In the genomic region with DNA sequence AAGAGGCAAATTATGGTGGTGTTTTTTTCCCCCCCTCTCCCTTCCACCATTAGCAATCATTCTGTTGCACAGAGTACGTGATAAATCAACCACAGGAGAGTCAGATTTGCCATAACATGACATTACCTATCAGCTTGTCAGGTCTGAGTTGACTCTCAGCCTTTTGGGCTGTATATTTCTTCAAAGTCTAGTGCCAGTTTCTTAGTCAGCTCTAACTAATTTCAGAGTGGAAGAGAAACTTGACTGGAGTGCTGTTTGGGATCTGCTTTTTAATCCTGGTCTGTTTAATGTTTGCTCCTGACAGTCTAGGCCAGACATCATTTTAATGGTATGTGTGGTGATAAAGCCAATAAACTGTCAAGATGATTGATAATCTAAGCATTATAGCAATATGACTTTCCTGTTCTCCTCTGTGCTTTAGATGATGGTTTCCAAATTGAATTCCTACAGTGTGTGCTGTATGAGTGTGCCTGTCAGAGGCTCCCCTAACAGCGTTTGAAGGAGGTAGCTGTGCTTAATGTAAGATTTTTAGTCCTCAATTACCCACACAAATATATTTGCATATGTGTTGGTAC, we compare ENCODE assay signal across 12 cellular contexts.
DNase-seq lines count a peak whose midpoint lies in the region; TF ChIP-seq lines count a peak whose summit lies in the region.
"Had no signal": no experiment of that assay in that cellular context is flagged by ENCODE, and none has a peak within 500 bp of the region (broad histone marks: within the 10 kb centered on the region; RNA-seq: fewer than 3 reads in every experiment).

No MANE protein-coding gene starts in this region.

- TF ChIP-seq CTCF in brain (conservative IDR thresholded peaks at IDR 0.05) (no peak), nephron (IDR thresholded peaks at IDR 0.05; ENCODE audit: unreplicated experiment in 3 of 3) (no peak)

- no peaks in the 10 kb centered on the region for H3K9me3 ChIP-seq in MG63

- H3K36me3 ChIP-seq in MG63, result no peaks in the 10 kb centered on the region

- DNase-seq in AG20443 (ENCODE audit: low spot score) (peak; percentile 57), MG63 (peak; percentile 14), NCI-H2029 treated with DMSO at 0.1 percent for 48 hours (lab: John Stamatoyannopoulos, UW) (no peak), DMS79 (lab: John Stamatoyannopoulos, UW) (no peak), medulla oblongata (ENCODE audit: extremely low spot score) (no peak), NCI-H128 (lab: John Stamatoyannopoulos, UW; ENCODE audit: unreplicated experiment) (no peak)
- DNase-seq: activated CD4-positive, alpha-beta T cell treated with anti-CD3 and anti-CD28 coated beads, Interleukin-2, amount 50 U/mL, for 48 hours; CD4-positive, alpha-beta T cell; NCI-H146 had no signal

- H3K36me3 Mint-ChIP-seq in brain (no peaks in the 10 kb centered on the region), nephron (ENCODE audit: low read depth) (peaks cover 3% of the 10 kb centered on the region)

- H3K4me1 Mint-ChIP-seq in brain (peaks cover 23% of the 10 kb centered on the region), nephron (peaks cover 38% of the 10 kb centered on the region)

- H3K9me3 Mint-ChIP-seq in brain (peaks cover 0 to 8% (median 0%) of the 10 kb centered on the region in 5 experiments), nephron (no peaks in the 10 kb centered on the region)
- H3K9me3 Mint-ChIP-seq: CD4-positive, alpha-beta T cell had no signal

- peaks cover 38% of the 10 kb centered on the region for H3K27me3 Mint-ChIP-seq in brain
- peaks cover 32% of the 10 kb centered on the region for H3K27me3 Mint-ChIP-seq in nephron (ENCODE audit: low read depth)

- H3K27me3 ChIP-seq in MG63, result no peaks in the 10 kb centered on the region

- no peak overlapping the region for H3K4me3 ChIP-seq in MG63
- H3K4me3 ChIP-seq: SK-N-MC had no signal

- H3K27ac Mint-ChIP-seq in brain (peak overlapping the region in 4 of 5 experiments; percentile 4 to 79 (median 44)), nephron (peak overlapping the region; percentile 78 to 83 (median 79))
- H3K27ac Mint-ChIP-seq: CD4-positive, alpha-beta T cell had no signal

- H3K4me3 Mint-ChIP-seq in brain (peak overlapping the region in 1 of 5 experiments; percentile 5), nephron (no peak overlapping the region)
- H3K4me3 Mint-ChIP-seq: CD4-positive, alpha-beta T cell had no signal

Comparison
In these comparisons a context has a peak if more than half of its experiments do, and no peak if none do; other contexts are left out.
1. DNase-seq: peak in AG20443 (single experiment) and MG63 (single experiment); none in NCI-H2029 treated with DMSO at 0.1 percent for 48 hours (single experiment), DMS79 (single experiment), medulla oblongata (single experiment) and NCI-H128 (single experiment).